In genomic region chr17:31495049-31495885, GRCh38 we compare ENCODE assay signal across 9 cellular contexts.
DNase-seq lines count a peak whose midpoint lies in the region; FAIRE-seq and TF ChIP-seq lines count a peak whose summit lies in the region.
"Had no signal": no experiment of that assay in that cellular context is flagged by ENCODE, and none has a peak within 500 bp of the region (broad histone marks: within the 10 kb centered on the region; RNA-seq: fewer than 3 reads in every experiment).

No MANE protein-coding gene starts in this region.

- H3K4me1 Mint-ChIP-seq in progenitor cell of endocrine pancreas (ENCODE audit: low read depth) = peaks cover 68% of the 10 kb centered on the region

- H3K9me3 Mint-ChIP-seq in progenitor cell of endocrine pancreas (ENCODE audit: low read depth) = no peaks in the 10 kb centered on the region

- H3K4me3 ChIP-seq in bronchial epithelial cell (ENCODE audit: low read depth, low read length) = no peak overlapping the region

- no peaks in the 10 kb centered on the region for H3K36me3 ChIP-seq in bronchial epithelial cell (ENCODE audit: control insufficient read depth, insufficient read depth, low read length)

- peak; percentile 76 for FAIRE-seq in GM18507 (lab: Jason Lieb, UNC)
- FAIRE-seq in bronchial epithelial cell (lab: Jason Lieb, UNC) = peak; percentile 18
- FAIRE-seq: endothelial cell of umbilical vein, HTR-8/SVneo had no signal

- no peaks in the 10 kb centered on the region for H3K27me3 ChIP-seq in bronchial epithelial cell (ENCODE audit: control insufficient read depth, insufficient read depth, low read length)

- peak overlapping the region; percentile 43 for H3K27ac Mint-ChIP-seq in progenitor cell of endocrine pancreas

- no peaks in the 10 kb centered on the region for H3K36me3 Mint-ChIP-seq in progenitor cell of endocrine pancreas (ENCODE audit: insufficient read depth)

- TF ChIP-seq CTCF in bronchial epithelial cell (IDR thresholded peaks at IDR 0.05; ENCODE audit: insufficient read depth, low read length, severe bottlenecking) (no peak), progenitor cell of endocrine pancreas (IDR thresholded peaks at IDR 0.05; ENCODE audit: unreplicated experiment) (no peak)

- DNase-seq in GM18507 (ENCODE audit: extremely low spot score, insufficient read length, low read depth) (no peak), NCI-H2171 (lab: John Stamatoyannopoulos, UW) (peak; percentile 48), bronchial epithelial cell (ENCODE audit: low read depth) (peak; percentile 62), progenitor cell of endocrine pancreas (ENCODE audit: low spot score, unreplicated experiment) (no peak), NCI-H1048 (lab: John Stamatoyannopoulos, UW) (no peak), GM03348 (ENCODE audit: low spot score) (no peak), iPS-NIHi11 (ENCODE audit: low spot score) (no peak)

- no peaks in the 10 kb centered on the region for H3K27me3 Mint-ChIP-seq in progenitor cell of endocrine pancreas

- H3K4me3 Mint-ChIP-seq in progenitor cell of endocrine pancreas (ENCODE audit: low read depth) = no peak overlapping the region

Comparison
In these comparisons a context has a peak if more than half of its experiments do, and no peak if none do; other contexts are left out.
1. DNase-seq: peak in NCI-H2171 (single experiment) and bronchial epithelial cell (single experiment); none in GM18507 (single experiment), progenitor cell of endocrine pancreas (single experiment), NCI-H1048 (single experiment), GM03348 (single experiment) and iPS-NIHi11 (single experiment).